Comparison of ENCODE assay signal across 5 cellular contexts in genomic region chr1:22668840-22669239, GRCh38. TPM values are rescaled to one million over a fixed set of nuclear protein-coding genes. Genes with fewer than 3 reads are reported as not detected.
"Had no signal": no experiment of that assay in that cellular context is flagged by ENCODE, and none has a peak within 500 bp of the region (broad histone marks: within the 10 kb centered on the region; RNA-seq: fewer than 3 reads in every experiment).

No MANE protein-coding gene starts in this region.

RNA-seq across cellular contexts. Expression of gene C1QB, which starts 15.8 kb away (rescaled TPM):
- total RNA-seq: HepG2, HT-29, HT1080, IMR-90 had no signal
- polyA plus RNA-seq: HepG2, IgD-negative memory B cell, IMR-90 had no signal

RNA-seq across cellular contexts. Expression of gene C1QC, which starts 25.4 kb away (rescaled TPM):
- total RNA-seq: HepG2, HT-29, HT1080, IMR-90 had no signal
- polyA plus RNA-seq: HepG2, IgD-negative memory B cell, IMR-90 had no signal

RNA-seq across cellular contexts. Expression of gene C1QA, which starts 32.4 kb away (rescaled TPM):
- total RNA-seq: HepG2, HT-29, HT1080, IMR-90 had no signal
- polyA plus RNA-seq: HepG2, IgD-negative memory B cell, IMR-90 had no signal

RNA-seq across cellular contexts. Expression of gene EPHB2, which starts 41.8 kb away (rescaled TPM):
- polyA plus RNA-seq: IgD-negative memory B cell had no signal
